23 cellular contexts compared by ENCODE assay signal in genomic region chr6:16081337-16081736, GRCh38. TPM values are rescaled to one million over a fixed set of nuclear protein-coding genes. Genes with fewer than 3 reads are reported as not detected.
DNase-seq lines count a peak whose midpoint lies in the region; ATAC-seq, FAIRE-seq and TF ChIP-seq lines count a peak whose summit lies in the region.
"Had no signal": no experiment of that assay in that cellular context is flagged by ENCODE, and none has a peak within 500 bp of the region (broad histone marks: within the 10 kb centered on the region; RNA-seq: fewer than 3 reads in every experiment).

No MANE protein-coding gene starts in this region.

- H3K9me3 ChIP-seq in hepatocyte (ENCODE audit: low read depth), result no peaks in the 10 kb centered on the region
- H3K9me3 ChIP-seq in mucosa of descending colon, result no peaks in the 10 kb centered on the region
- H3K9me3 ChIP-seq: BE2C, BLaER1, Caco-2 had no signal

- H3K79me2 ChIP-seq in hepatocyte, result no peaks in the 10 kb centered on the region

- no peak for DNase-seq in GM12892 (ENCODE audit: insufficient read length)
- no peak for DNase-seq in hepatocyte (ENCODE audit: low spot score)
- peak in 1 of 3 donors; percentile 24 for DNase-seq in mucosa of descending colon
- no peak for DNase-seq in inferior parietal cortex (ENCODE audit: extremely low spot score)
- no peak for DNase-seq in NCI-H774 (lab: John Stamatoyannopoulos, UW)
- DNase-seq in COLO829 (ENCODE audit: low spot score), result no peak
- DNase-seq: 8988T; ACHN; BE2C; C1 segment of cervical spinal cord; Caco-2; Calu3; CD4-positive, alpha-beta memory T cell; CD4-positive, CD25-positive, alpha-beta regulatory T cell; CD8-positive, alpha-beta memory T cell; DMS79 treated with DMSO at 0.1 percent for 48 hours; GF-D8 had no signal

- H3K27ac ChIP-seq in hepatocyte, result no peak overlapping the region
- H3K27ac ChIP-seq: BLaER1 had no signal

- TF ChIP-seq CTCF in hepatocyte (IDR thresholded peaks at IDR 0.05; ENCODE audit: poor library complexity) (no peak), mucosa of descending colon (IDR thresholded peaks at IDR 0.05) (no peak)

- H3K27me3 ChIP-seq in hepatocyte, result no peaks in the 10 kb centered on the region
- H3K27me3 ChIP-seq: BE2C, BLaER1 had no signal

- no peaks in the 10 kb centered on the region for H4K20me1 ChIP-seq in hepatocyte (ENCODE audit: insufficient read depth, poor library complexity, severe bottlenecking)
- H4K20me1 ChIP-seq: BLaER1 had no signal

- ATAC-seq in mucosa of descending colon (peak; percentile 72), GM21381 (IDR thresholded peaks at IDR 0.05; ENCODE audit: unreplicated experiment) (no peak)

- WGBS in hepatocyte (ENCODE audit: low lambda C conversion rate, missing lambda C conversion rate), result 76% methylated on average over 5 of the region's 5 CpGs

- no peak overlapping the region for H3K4me3 ChIP-seq in hepatocyte
- no peak overlapping the region for H3K4me3 ChIP-seq in mucosa of descending colon
- H3K4me3 ChIP-seq: BLaER1 had no signal

- intact Hi-C loops in mucosa of descending colon (cut with DNase I, micrococcal nuclease), result no loop called here

- no peak for TF ChIP-seq POLR2A in GM12892 (IDR thresholded peaks at IDR 0.05; ENCODE audit: low read depth, low read length)

- H2AFZ ChIP-seq in hepatocyte, result no peak overlapping the region

- no peaks in the 10 kb centered on the region for H3K9me2 ChIP-seq in hepatocyte (replicated peaks; ENCODE audit: insufficient read depth)

- peak overlapping the region; percentile 24 for H3K4me2 ChIP-seq in hepatocyte
- H3K4me2 ChIP-seq: BLaER1 had no signal

- H3K36me3 ChIP-seq in hepatocyte (replicated peaks; ENCODE audit: insufficient read depth, low read depth) (no peaks in the 10 kb centered on the region), mucosa of descending colon (ENCODE audit: low read depth) (no peaks in the 10 kb centered on the region)
- H3K36me3 ChIP-seq: BE2C, BLaER1 had no signal

- H3K4me1 ChIP-seq in hepatocyte (ENCODE audit: insufficient read depth) (peaks cover 8% of the 10 kb centered on the region), mucosa of descending colon (ENCODE audit: low read depth) (peaks cover 17% of the 10 kb centered on the region)
- H3K4me1 ChIP-seq: BLaER1, Caco-2 had no signal

- peak; percentile 65 for FAIRE-seq in GM12892 (lab: Jason Lieb, UNC)
- FAIRE-seq: A204.1, D721Med, G401.6, GM19239 had no signal

RNA-seq across cellular contexts. Expression of gene MYLIP, which starts 47.5 kb away (rescaled TPM):
- 20.0 TPM for polyA plus RNA-seq in GM12892 (2012; ENCODE audit: missing spikeins)
- total RNA-seq in hepatocyte (69.4 and 76.0 TPM in 2 replicates), mucosa of descending colon (10 to 100 TPM; 22.7 to 64.4 (median 40.3) TPM)
- polyA plus RNA-seq in hepatocyte, result 85.7 and 86.5 TPM in 2 replicates
